Comparison of ENCODE assay signal across 1 cellular context in genomic region chr2:11743846-11744553, GRCh38.
TF ChIP-seq lines count a peak whose summit lies in the region.

No MANE protein-coding gene starts in this region.

TF ChIP-seq in K562, 482 proteins besides CTCF, POLR2A, EP300 and RAD21 (continued from another document and continues in another):
- TF ChIP-seq TRIM25 (IDR thresholded peaks at IDR 0.05; ENCODE audit: borderline replicate concordance) (no peak), ZNF311 (CRISPR knock-in tag; IDR thresholded peaks at IDR 0.05) (no peak), ZNF445 (CRISPR knock-in tag; IDR thresholded peaks at IDR 0.05; ENCODE audit: low read depth) (no peak), CREB5 (CRISPR knock-in tag; IDR thresholded peaks at IDR 0.05) (no peak), ASH1L (IDR thresholded peaks at IDR 0.05; ENCODE audit: borderline replicate concordance, low read depth, partially characterized antibody) (no peak), GABPA (tag; conservative IDR thresholded peaks at IDR 0.05; ENCODE audit: low read depth) (0 out of 2 replicates have a peak, but pooled peaks have one; percentile 13), NR4A1 (CRISPR knock-in tag; IDR thresholded peaks at IDR 0.05) (peak; percentile 53; the same call in 1 of the 2 replicates), NR4A1 (tag; IDR thresholded peaks at IDR 0.05) (peak; percentile 68; the same call in 1 of the 2 replicates), RFX7 (CRISPR knock-in tag; IDR thresholded peaks at IDR 0.05) (no peak), GATA2 (CRISPR knock-in tag; IDR thresholded peaks at IDR 0.05) (peak; percentile 75; the same call in 1 of the 2 replicates), ZNF668 (CRISPR knock-in tag; IDR thresholded peaks at IDR 0.05) (peak; percentile 76; the same call in 1 of the 2 replicates), HSF4 (CRISPR knock-in tag; IDR thresholded peaks at IDR 0.05; ENCODE audit: borderline replicate concordance) (no peak; the same call in 1 of the 2 replicates), POU5F1 (IDR thresholded peaks at IDR 0.05; ENCODE audit: borderline replicate concordance, low read depth, low read length, partially characterized antibody) (no peak), HEY1 (CRISPR knock-in tag; IDR thresholded peaks at IDR 0.05; ENCODE audit: borderline replicate concordance) (no peak), ZBTB2 (IDR thresholded peaks at IDR 0.05) (peak; percentile 64; the same call in 1 of the 2 replicates), ZFP36 (IDR thresholded peaks at IDR 0.05; ENCODE audit: low read depth, low read length, partially characterized antibody) (peak; percentile 90), ZNF184 (CRISPR knock-in tag; IDR thresholded peaks at IDR 0.05) (no peak), BRF1 (IDR thresholded peaks at IDR 0.05; ENCODE audit: borderline replicate concordance, extremely low read depth, insufficient read length) (no peak), RBM22 (IDR thresholded peaks at IDR 0.05; ENCODE audit: low read depth, low read length, poor library complexity, severe bottlenecking) (no peak), RBM25 (IDR thresholded peaks at IDR 0.05; ENCODE audit: low read depth, low read length, severe bottlenecking) (peak; percentile 100), ZNF282 (CRISPR knock-in tag; IDR thresholded peaks at IDR 0.05) (no peak), SP1 (CRISPR knock-in tag; IDR thresholded peaks at IDR 0.05) (peak; percentile 93), SMAD4 (CRISPR knock-in tag; conservative IDR thresholded peaks at IDR 0.05) (peak; percentile 81), RBFOX2 (IDR thresholded peaks at IDR 0.05; ENCODE audit: low read depth, low read length) (peak; percentile 63), IRF9 (tag; IDR thresholded peaks at IDR 0.05) (0 out of 2 replicates have a peak, but pooled peaks have one; percentile 39), ZNF134 (CRISPR knock-in tag; conservative IDR thresholded peaks at IDR 0.05) (no peak), SETDB1 (IDR thresholded peaks at IDR 0.05; ENCODE audit: low read length) (no peak), TFAP4 (CRISPR knock-in tag; IDR thresholded peaks at IDR 0.05; ENCODE audit: borderline replicate concordance) (peak; percentile 92), HIVEP1 (CRISPR knock-in tag; IDR thresholded peaks at IDR 0.05) (no peak), ZKSCAN8 (CRISPR knock-in tag; IDR thresholded peaks at IDR 0.05) (no peak; the same call in 1 of the 2 replicates), ZNF175 (CRISPR knock-in tag; IDR thresholded peaks at IDR 0.05; ENCODE audit: low read depth) (peak; percentile 58; the same call in 1 of the 2 replicates), PATZ1 (CRISPR knock-in tag; IDR thresholded peaks at IDR 0.05; ENCODE audit: borderline replicate concordance) (no peak), BDP1 (IDR thresholded peaks at IDR 0.05; ENCODE audit: insufficient read depth, insufficient read length) (no peak), CREB1 (IDR thresholded peaks at IDR 0.05) (0 out of 2 replicates have a peak, but pooled peaks have one; percentile 38), CREB1 (CRISPR knock-in tag; IDR thresholded peaks at IDR 0.05) (peak; percentile 73), ADNP (tag; IDR thresholded peaks at IDR 0.05) (peak; percentile 100), ZNF280B (CRISPR knock-in tag; IDR thresholded peaks at IDR 0.05) (no peak), ZNF764 (CRISPR knock-in tag; IDR thresholded peaks at IDR 0.05; ENCODE audit: low read depth) (no peak), LARP7 (IDR thresholded peaks at IDR 0.05) (peak; percentile 100), TRIM28 (IDR thresholded peaks at IDR 0.05) (peak; percentile 93), NFATC3 (IDR thresholded peaks at IDR 0.05) (peak; percentile 94; the same call in 1 of the 2 replicates), RAD51 (IDR thresholded peaks at IDR 0.05; ENCODE audit: borderline replicate concordance, low read depth) (peak; percentile 54; the same call in 1 of the 2 replicates), E2F4 (CRISPR knock-in tag; IDR thresholded peaks at IDR 0.05; ENCODE audit: low read depth) (no peak), ATF6 (CRISPR knock-in tag; IDR thresholded peaks at IDR 0.05) (no peak), NFRKB (IDR thresholded peaks at IDR 0.05; ENCODE audit: low read depth) (peak; percentile 57; the same call in 1 of the 2 replicates), ZBTB5 (IDR thresholded peaks at IDR 0.05) (no peak), PBX2 (CRISPR knock-in tag; IDR thresholded peaks at IDR 0.05; ENCODE audit: low read depth) (no peak), PBX2 (tag; conservative IDR thresholded peaks at IDR 0.05; ENCODE audit: low read depth) (peak; percentile 75)
